20 cellular contexts compared by ENCODE assay signal in the genomic region with DNA sequence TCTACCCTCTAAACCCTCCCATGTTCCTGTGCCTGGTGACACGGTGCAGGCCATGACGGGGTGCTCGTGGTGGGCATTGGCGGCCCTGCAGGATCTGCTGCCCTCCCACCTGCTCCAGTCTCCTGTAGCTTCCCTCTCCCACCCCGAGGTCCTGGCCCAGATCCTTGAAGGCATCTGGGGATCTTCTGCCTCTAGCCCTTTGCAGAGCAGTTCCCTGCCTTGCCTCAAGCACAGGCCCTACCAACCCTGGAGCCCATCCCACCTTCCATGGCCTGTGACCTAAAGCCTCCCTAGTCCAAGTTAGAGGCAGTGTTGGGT. TPM values are rescaled to one million over a fixed set of nuclear protein-coding genes. Genes with fewer than 3 reads are reported as not detected.
A peak's percentile ranks its signal among the peaks of the same experiment; 100 is the strongest.
DNase-seq lines count a peak whose midpoint lies in the region; ATAC-seq and TF ChIP-seq lines count a peak whose summit lies in the region.
"Had no signal": no experiment of that assay in that cellular context is flagged by ENCODE, and none has a peak within 500 bp of the region (broad histone marks: within the 10 kb centered on the region; RNA-seq: fewer than 3 reads in every experiment).

No MANE protein-coding gene starts in this region.

- H3K4me3 ChIP-seq in BLaER1 treated with 17β-estradiol and CSF1 and Interleukin-3, amounts not matched to agents 10 nM and 100 nM: no peak overlapping the region; a peak in 1 of 20 replicates
- H3K4me3 ChIP-seq in vagina: no peak overlapping the region
- H3K4me3 ChIP-seq: A549 had no signal

- ATAC-seq in memory B cell (ENCODE audit: low read depth): no peak
- ATAC-seq in effector memory CD8-positive, alpha-beta T cell (replicated peaks): no peak
- ATAC-seq: A549; CD8-positive, alpha-beta T cell had no signal

- 0 out of 22 replicates have a peak, but pooled peaks cover 0 to 6% (median 0%) of the 10 kb centered on the region in 11 experiments for H3K27me3 ChIP-seq in BLaER1 treated with 17β-estradiol and CSF1 and Interleukin-3, amounts not matched to agents 10 nM and 100 nM
- no peaks in the 10 kb centered on the region for H3K27me3 ChIP-seq in vagina
- H3K27me3 ChIP-seq: BE2C had no signal

- H4K20me1 ChIP-seq in BLaER1 treated with 17β-estradiol and CSF1 and Interleukin-3, amounts not matched to agents 10 nM and 100 nM: no peaks in the 10 kb centered on the region; a peak in 1 of 22 replicates

- DNase-seq in chondrocyte (ENCODE audit: low spot score) (peak; percentile 76), memory B cell (ENCODE audit: low spot score in 2 of 2) (no peak), RKO (ENCODE audit: low spot score) (no peak), LoVo (ENCODE audit: low spot score) (no peak), vagina (ENCODE audit: extremely low spot score in 2 of 2) (no peak)
- DNase-seq in effector memory CD8-positive, alpha-beta T cell: no peak
- DNase-seq: 8988T; ACHN; AML-193; BE2C; Caco-2; CD4-positive, CD25-positive, alpha-beta regulatory T cell; CD8-positive, alpha-beta T cell; DMS153; DND-41; GOT3; HCEC 1CT had no signal

- H3K27ac ChIP-seq in BLaER1 treated with 17β-estradiol and CSF1 and Interleukin-3, amounts not matched to agents 10 nM and 100 nM: 0 out of 22 replicates have a peak overlapping the region, but pooled peaks of 1 of the 11 experiments have one; percentile 6
- no peak overlapping the region for H3K27ac ChIP-seq in vagina
- H3K27ac ChIP-seq: A549, C4-2B had no signal

- no peak for TF ChIP-seq POLR2A in vagina (IDR thresholded peaks at IDR 0.05)

- H3K4me1 Mint-ChIP-seq in chondrocyte (ENCODE audit: low read depth) (peaks cover 14% of the 10 kb centered on the region), memory B cell (peaks cover 35% of the 10 kb centered on the region)
- H3K4me1 Mint-ChIP-seq in effector memory CD8-positive, alpha-beta T cell (ENCODE audit: low read depth in 2 of 2): peaks cover 0 to 6% of the 10 kb centered on the region in 2 donors

- H3K9me3 ChIP-seq in BLaER1 treated with 17β-estradiol and CSF1 and Interleukin-3, amounts not matched to agents 10 nM and 100 nM (replicated peaks in 1 of 11): no peaks in the 10 kb centered on the region
- H3K9me3 ChIP-seq in vagina: no peaks in the 10 kb centered on the region
- H3K9me3 ChIP-seq: A549, BE2C, Caco-2 had no signal

- H3K9ac ChIP-seq in BLaER1 treated with 17β-estradiol and CSF1 and Interleukin-3, amounts not matched to agents 10 nM and 100 nM: peak overlapping the region in 2 of 11 experiments; percentile 30 to 47; a peak in 1 of 22 replicates

- H3K9me3 Mint-ChIP-seq in chondrocyte (ENCODE audit: low read depth) (no peaks in the 10 kb centered on the region), memory B cell (no peaks in the 10 kb centered on the region)
- H3K9me3 Mint-ChIP-seq in effector memory CD8-positive, alpha-beta T cell: no peaks in the 10 kb centered on the region
- H3K9me3 Mint-ChIP-seq: CD4-positive, CD25-positive, alpha-beta regulatory T cell; CD8-positive, alpha-beta T cell had no signal

- H3K36me3 Mint-ChIP-seq in chondrocyte (ENCODE audit: low read depth) (no peaks in the 10 kb centered on the region), memory B cell (no peaks in the 10 kb centered on the region)
- H3K36me3 Mint-ChIP-seq in effector memory CD8-positive, alpha-beta T cell (ENCODE audit: insufficient read depth): peaks cover 4% of the 10 kb centered on the region
- H3K36me3 Mint-ChIP-seq: CD4-positive, CD25-positive, alpha-beta regulatory T cell; CD8-positive, alpha-beta T cell had no signal

- no peaks in the 10 kb centered on the region for H3K36me3 ChIP-seq in BLaER1 treated with 17β-estradiol and CSF1 and Interleukin-3, amounts not matched to agents 10 nM and 100 nM
- H3K36me3 ChIP-seq in vagina: no peaks in the 10 kb centered on the region
- H3K36me3 ChIP-seq: BE2C had no signal

- H3K4me3 Mint-ChIP-seq in chondrocyte (ENCODE audit: unreplicated experiment): no peak overlapping the region
- no peak overlapping the region for H3K4me3 Mint-ChIP-seq in memory B cell
- H3K4me3 Mint-ChIP-seq in effector memory CD8-positive, alpha-beta T cell: no peak overlapping the region
- H3K4me3 Mint-ChIP-seq: CD4-positive, CD25-positive, alpha-beta regulatory T cell; CD8-positive, alpha-beta T cell had no signal

- H3K4me1 ChIP-seq in BLaER1 treated with 17β-estradiol and CSF1 and Interleukin-3, amounts not matched to agents 10 nM and 100 nM: peaks cover 31 to 100% (median 100%) of the 10 kb centered on the region in 10 experiments
- H3K4me1 ChIP-seq in vagina: no peaks in the 10 kb centered on the region
- H3K4me1 ChIP-seq: Caco-2 had no signal

- peak overlapping the region in 8 of 11 experiments; percentile 55 to 95 (median 85); a peak in 16 of 22 replicates for H3K4me2 ChIP-seq in BLaER1 treated with 17β-estradiol and CSF1 and Interleukin-3, amounts not matched to agents 10 nM and 100 nM
- H3K4me2 ChIP-seq: A549 had no signal

- H3K27me3 Mint-ChIP-seq in chondrocyte (ENCODE audit: low read depth): peaks cover 6% of the 10 kb centered on the region
- peaks cover 7% of the 10 kb centered on the region for H3K27me3 Mint-ChIP-seq in memory B cell
- H3K27me3 Mint-ChIP-seq in effector memory CD8-positive, alpha-beta T cell: peaks cover 21 to 29% of the 10 kb centered on the region in 2 donors
- H3K27me3 Mint-ChIP-seq: CD4-positive, CD25-positive, alpha-beta regulatory T cell had no signal

- H3K27ac Mint-ChIP-seq in chondrocyte (ENCODE audit: unreplicated experiment): no peak overlapping the region
- H3K27ac Mint-ChIP-seq in memory B cell: peak overlapping the region; percentile 2
- peak overlapping the region in 1 of 2 donors; percentile 9 for H3K27ac Mint-ChIP-seq in effector memory CD8-positive, alpha-beta T cell
- H3K27ac Mint-ChIP-seq: CD4-positive, CD25-positive, alpha-beta regulatory T cell; CD8-positive, alpha-beta T cell had no signal

- no peak for TF ChIP-seq CTCF in chondrocyte (IDR thresholded peaks at IDR 0.05)
- TF ChIP-seq CTCF in vagina (IDR thresholded peaks at IDR 0.05): no peak

- intact Hi-C loops in vagina (cut with DNase I): no loop called here

RNA-seq across cellular contexts. Expression of a gene that starts 27.5 kb away (rescaled TPM):
- total RNA-seq in chondrocyte: 197 to 243 TPM (median 198 TPM) in 3 replicates
- total RNA-seq in vagina: 66.5 TPM

RNA-seq across cellular contexts. Expression of a gene that starts 55.6 kb away (rescaled TPM):
- total RNA-seq in chondrocyte (not detected in 3 replicates), vagina (not detected)
- total RNA-seq: Caco-2 had no signal
